ENCODE assay signal across 20 cellular contexts in the genomic region with DNA sequence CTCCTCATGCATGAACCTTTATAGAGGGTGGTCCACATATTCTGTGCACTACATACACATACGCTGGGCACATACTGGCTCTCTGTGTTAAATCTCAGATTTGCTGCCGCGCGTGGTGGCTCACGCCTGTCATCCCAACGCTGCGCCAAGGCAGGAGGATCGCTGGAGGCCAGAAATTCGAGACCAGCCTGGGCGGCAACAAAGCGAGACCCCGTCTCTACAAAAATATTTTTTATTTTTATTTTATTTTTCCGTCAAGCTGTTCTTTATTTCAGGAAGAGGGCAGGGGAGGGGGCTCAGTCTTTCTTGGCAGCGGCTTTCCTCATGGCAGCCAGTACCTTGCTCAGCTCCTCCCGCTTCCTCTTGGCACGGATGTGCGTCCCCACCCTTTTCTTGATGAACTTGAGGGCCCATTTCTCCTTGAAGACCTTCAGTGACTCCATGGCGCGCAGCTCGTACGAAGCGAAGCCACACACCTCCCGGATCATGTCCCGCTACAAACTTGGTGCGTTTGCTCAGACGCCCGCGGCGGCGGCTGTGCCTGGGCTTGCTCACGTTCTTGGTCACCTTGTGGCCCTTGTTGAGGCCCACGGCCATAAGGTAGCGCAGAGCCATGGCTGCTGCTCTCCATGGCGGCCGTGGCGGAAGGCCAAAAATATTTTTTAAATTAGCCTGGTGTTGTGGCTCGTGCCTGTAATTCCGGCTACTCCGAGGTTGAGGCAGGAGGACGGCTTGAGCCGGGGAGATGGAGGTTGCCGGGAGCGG. TPM values are rescaled to one million over a fixed set of nuclear protein-coding genes. Genes with fewer than 3 reads are reported as not detected.
DNase-seq lines count a peak whose midpoint lies in the region; ATAC-seq and TF ChIP-seq lines count a peak whose summit lies in the region.
"Had no signal": no experiment of that assay in that cellular context is flagged by ENCODE, and none has a peak within 500 bp of the region (broad histone marks: within the 10 kb centered on the region; RNA-seq: fewer than 3 reads in every experiment).

No MANE protein-coding gene starts in this region.

- no peak overlapping the region for H3K27ac Mint-ChIP-seq in nephron progenitor cell
- H3K27ac Mint-ChIP-seq: CD4-positive, CD25-positive, alpha-beta regulatory T cell had no signal

- no peak overlapping the region for H3K4me2 ChIP-seq in neuronal stem cell (ENCODE audit: insufficient read depth, low read length, poor library complexity, severe bottlenecking)

- no peaks in the 10 kb centered on the region for H3K9me3 Mint-ChIP-seq in nephron progenitor cell
- H3K9me3 Mint-ChIP-seq: CD4-positive, CD25-positive, alpha-beta regulatory T cell; IgD-negative memory B cell had no signal

- H3K79me1 ChIP-seq in neuronal stem cell (ENCODE audit: low read depth, low read length) = no peaks in the 10 kb centered on the region

- H2BK120ac ChIP-seq in neuronal stem cell (ENCODE audit: low read depth, low read length) = no peak overlapping the region

- H2BK15ac ChIP-seq in neuronal stem cell (ENCODE audit: low read length) = no peak overlapping the region

- H3K27me3 ChIP-seq in RWPE2 (ENCODE audit: insufficient read depth, poor library complexity, severe bottlenecking) (no peaks in the 10 kb centered on the region), neuronal stem cell (ENCODE audit: control insufficient read depth in 3 of 3, insufficient read depth in 3 of 3, low read depth in 1 of 3, low read length in 3 of 3) (peaks cover 0 to 4% (median 0%) of the 10 kb centered on the region in 3 experiments), stomach (no peaks in the 10 kb centered on the region)
- H3K27me3 ChIP-seq: SJSA1 had no signal

- no peak overlapping the region for H3K23ac ChIP-seq in neuronal stem cell (ENCODE audit: low read depth, low read length, poor library complexity)

- peaks cover 10% of the 10 kb centered on the region for H3K27me3 Mint-ChIP-seq in nephron progenitor cell (ENCODE audit: low read depth, poor library complexity)

- no peak for TF ChIP-seq CTCF in RWPE2 (IDR thresholded peaks at IDR 0.05; ENCODE audit: poor library complexity, severe bottlenecking)
- no peak for TF ChIP-seq CTCF in coronary artery (IDR thresholded peaks at IDR 0.05)
- TF ChIP-seq CTCF in nephron progenitor cell (IDR thresholded peaks at IDR 0.05) = no peak
- no peak for TF ChIP-seq CTCF in stomach (IDR thresholded peaks at IDR 0.05)

- no peak for ATAC-seq in RWPE2 (ENCODE audit: low read depth)
- ATAC-seq: Right ventricle myocardium inferior had no signal

- WGBS in neuronal stem cell (ENCODE audit: extremely low coverage in 2 of 2, insufficient read length in 2 of 2, insufficient replicate concordance in 1 of 2), 2 donors = no CpG with 5 or more reads among the region's 43 CpGs
- 91 to 95% (median 93%) methylated on average over 43 of the region's 43 CpGs for WGBS in stomach, 5 donors

- no peak overlapping the region for H3K18ac ChIP-seq in neuronal stem cell (ENCODE audit: low read length)

- H2AFZ ChIP-seq in neuronal stem cell (ENCODE audit: low read length) = no peak overlapping the region

- H4K91ac ChIP-seq in neuronal stem cell (ENCODE audit: low read depth, low read length, poor library complexity) = no peak overlapping the region

- no peak overlapping the region for H3K14ac ChIP-seq in neuronal stem cell (ENCODE audit: low read length)

- H3K27ac ChIP-seq in RWPE2 (ENCODE audit: poor library complexity, severe bottlenecking) (no peak overlapping the region), coronary artery (no peak overlapping the region), neuronal stem cell (replicated peaks; ENCODE audit: low read length) (no peak overlapping the region), stomach (no peak overlapping the region)
- H3K27ac ChIP-seq: SJSA1 had no signal

- no peak for TF ChIP-seq POLR2A in stomach (IDR thresholded peaks at IDR 0.05)

- peaks cover 13% of the 10 kb centered on the region for H3K36me3 Mint-ChIP-seq in nephron progenitor cell (ENCODE audit: low read depth)

- H4K8ac ChIP-seq in neuronal stem cell (ENCODE audit: low read depth, low read length) = no peak overlapping the region

- no peak overlapping the region for H3K4me3 Mint-ChIP-seq in nephron progenitor cell

- peaks cover 22% of the 10 kb centered on the region for H3K4me1 Mint-ChIP-seq in nephron progenitor cell

- DNase-seq in RWPE2 (ENCODE audit: low spot score) = peak; percentile 66
- peak; percentile 53 for DNase-seq in coronary artery (ENCODE audit: low spot score)
- DNase-seq in neuronal stem cell (ENCODE audit: low spot score) = no peak
- no peak for DNase-seq in DMS79 treated with DMSO at 0.1 percent for 48 hours (lab: John Stamatoyannopoulos, UW)
- DNase-seq in nephron progenitor cell = no peak
- DNase-seq in COLO829 (ENCODE audit: low spot score) = no peak
- DNase-seq in stomach = no peak
- DNase-seq: CD4-positive, CD25-positive, alpha-beta regulatory T cell; COR-L47; DMS 273 treated with DMSO at 0.1 percent for 48 hours; DND-41; Karpas-422; NCI-H1417; NCI-H1694 treated with DMSO at 0.1 percent for 48 hours; NCI-H446; NCI-H526; OCI-M1 had no signal

- TF ChIP-seq EP300 in stomach (IDR thresholded peaks at IDR 0.05) = no peak

- no peak overlapping the region for H2AK5ac ChIP-seq in neuronal stem cell (ENCODE audit: low read depth, low read length)

- intact Hi-C loops in stomach (cut with DNase I; ENCODE audit: low total_unique reads) = no loop called here

- no peaks in the 10 kb centered on the region for H3K36me3 ChIP-seq in RWPE2 (ENCODE audit: low read depth)
- no peaks in the 10 kb centered on the region for H3K36me3 ChIP-seq in neuronal stem cell (replicated peaks in 1 of 2; ENCODE audit: control insufficient read depth in 2 of 2, insufficient read depth in 2 of 2, low read length in 2 of 2)
- peaks cover 0 to 10% (median 0%) of the 10 kb centered on the region in 4 donors for H3K36me3 ChIP-seq in stomach

- H3K4me3 ChIP-seq in RWPE2 (ENCODE audit: severe bottlenecking) (no peak overlapping the region), coronary artery (no peak overlapping the region), neuronal stem cell (ENCODE audit: low read length in 2 of 2) (no peak overlapping the region), stomach (no peak overlapping the region)
- H3K4me3 ChIP-seq: SJSA1 had no signal

- no peak overlapping the region for H3K4ac ChIP-seq in neuronal stem cell (ENCODE audit: low read length)

- H3K9me3 ChIP-seq in RWPE2 (ENCODE audit: severe bottlenecking) = no peaks in the 10 kb centered on the region
- no peaks in the 10 kb centered on the region for H3K9me3 ChIP-seq in neuronal stem cell (replicated peaks in 1 of 2; ENCODE audit: control insufficient read depth in 2 of 2, insufficient read depth in 1 of 2, low read depth in 1 of 2, low read length in 2 of 2)
- H3K9me3 ChIP-seq in stomach = no peaks in the 10 kb centered on the region
- H3K9me3 ChIP-seq: SJSA1 had no signal

- H3K9ac ChIP-seq in neuronal stem cell (ENCODE audit: low read depth, low read length, poor library complexity) = peak overlapping the region; percentile 21

- no peaks in the 10 kb centered on the region for H3K4me1 ChIP-seq in RWPE2 (ENCODE audit: insufficient read depth, poor library complexity, severe bottlenecking)
- H3K4me1 ChIP-seq in neuronal stem cell (ENCODE audit: control insufficient read depth in 2 of 2, insufficient read depth in 1 of 2, low read depth in 1 of 2, low read length in 2 of 2) = peaks cover under 1 to 3% of the 10 kb centered on the region in 2 donors
- peaks cover 4 to 25% (median 10%) of the 10 kb centered on the region in 4 donors for H3K4me1 ChIP-seq in stomach

- no peak overlapping the region for H2BK12ac ChIP-seq in neuronal stem cell (ENCODE audit: low read length)

- no peak overlapping the region for H2BK5ac ChIP-seq in neuronal stem cell (ENCODE audit: low read length)

RNA-seq across cellular contexts. Expression of a gene that starts 3.2 kb away (rescaled TPM):
- polyA plus RNA-seq in neuronal stem cell (2013, experiment 1 of 2) = 9.9 TPM
- 9.8 TPM for polyA plus RNA-seq in neuronal stem cell (2013, experiment 2 of 2)
- total RNA-seq in stomach = 100 to 1,000 TPM in 1 of 5 donors, 10 to 100 TPM in 2, 1 to 10 TPM in 1, under 1 TPM in 1; 0.58 to 139 (median 11.4) TPM
- polyA plus RNA-seq in stomach = 1 to 10 TPM; 4.8 to 7.9 (median 7.4) TPM

RNA-seq across cellular contexts. Expression of a gene that starts 35.6 kb away (rescaled TPM):
- 0.07 TPM for polyA plus RNA-seq in neuronal stem cell (2013, experiment 1 of 2)
- 0.07 TPM for polyA plus RNA-seq in neuronal stem cell (2013, experiment 2 of 2)
- 100 to 1,000 TPM in 1 of 5 donors, 10 to 100 TPM in 1, 1 to 10 TPM in 3; 1.0 to 113 (median 5.3) TPM for total RNA-seq in stomach
- 1 to 10 TPM in 1 of 3 donors, under 1 TPM in 2; 0.20 to 3.2 (median 0.81) TPM for polyA plus RNA-seq in stomach

Comparison
In these comparisons a context has a peak if more than half of its experiments do, and no peak if none do; other contexts are left out.
1. DNase-seq: peak in RWPE2 (single experiment) and coronary artery (single experiment); none in neuronal stem cell (single experiment), DMS79 treated with DMSO at 0.1 percent for 48 hours (single experiment), nephron progenitor cell (single experiment), COLO829 (single experiment) and stomach (single experiment).